1 cellular context compared by ENCODE assay signal in the genomic region with DNA sequence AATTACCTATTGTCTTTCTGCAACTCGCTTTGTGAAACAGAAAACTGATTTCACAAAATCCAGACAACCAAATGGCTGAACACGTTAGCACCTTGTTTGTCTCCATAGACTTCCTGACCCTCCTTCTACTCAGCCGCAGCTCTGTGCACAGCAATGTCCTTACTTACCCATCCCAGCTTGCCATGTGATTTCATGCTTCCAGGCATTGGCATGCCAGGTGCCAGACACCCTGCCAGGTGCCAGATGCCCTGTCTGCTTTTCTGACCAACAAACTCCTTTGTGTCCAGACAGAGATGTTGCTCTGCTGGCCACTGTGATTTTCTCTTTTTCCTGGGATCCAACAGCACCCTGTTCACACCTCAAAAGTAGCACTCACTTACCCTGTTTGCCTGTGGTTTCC.
TF ChIP-seq lines count a peak whose summit lies in the region.

No MANE protein-coding gene starts in this region.

TF ChIP-seq in K562, 482 proteins besides CTCF, POLR2A, EP300 and RAD21:
- TF ChIP-seq, protein P1, sequence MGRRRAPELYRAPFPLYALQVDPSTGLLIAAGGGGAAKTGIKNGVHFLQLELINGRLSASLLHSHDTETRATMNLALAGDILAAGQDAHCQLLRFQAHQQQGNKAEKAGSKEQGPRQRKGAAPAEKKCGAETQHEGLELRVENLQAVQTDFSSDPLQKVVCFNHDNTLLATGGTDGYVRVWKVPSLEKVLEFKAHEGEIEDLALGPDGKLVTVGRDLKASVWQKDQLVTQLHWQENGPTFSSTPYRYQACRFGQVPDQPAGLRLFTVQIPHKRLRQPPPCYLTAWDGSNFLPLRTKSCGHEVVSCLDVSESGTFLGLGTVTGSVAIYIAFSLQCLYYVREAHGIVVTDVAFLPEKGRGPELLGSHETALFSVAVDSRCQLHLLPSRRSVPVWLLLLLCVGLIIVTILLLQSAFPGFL (CRISPR knock-in tag; IDR thresholded peaks at IDR 0.05): no peak
- TF ChIP-seq SRSF3 (IDR thresholded peaks at IDR 0.05; ENCODE audit: insufficient read depth, low read length) (no peak), MYC (IDR thresholded peaks at IDR 0.05; ENCODE audit: low read depth, low read length) (no peak), MYC (CRISPR knock-in tag; IDR thresholded peaks at IDR 0.05; ENCODE audit: borderline replicate concordance, low read depth) (no peak), SPI1 (IDR thresholded peaks at IDR 0.05; ENCODE audit: borderline replicate concordance, low read depth, low read length) (no peak), ATF4 (CRISPR knock-in tag; IDR thresholded peaks at IDR 0.05) (no peak), RERE (CRISPR knock-in tag; IDR thresholded peaks at IDR 0.05; ENCODE audit: borderline replicate concordance) (no peak), PTBP1 (IDR thresholded peaks at IDR 0.05; ENCODE audit: low read depth, low read length) (no peak), JUND (IDR thresholded peaks at IDR 0.05; ENCODE audit: borderline replicate concordance, low read depth, low read length) (no peak), JUND (tag; IDR thresholded peaks at IDR 0.05; ENCODE audit: borderline replicate concordance, low read depth, low read length) (no peak), NCOR1 (IDR thresholded peaks at IDR 0.05) (no peak), ZNF408 (CRISPR knock-in tag; IDR thresholded peaks at IDR 0.05; ENCODE audit: low read depth) (no peak), EWSR1 (IDR thresholded peaks at IDR 0.05; ENCODE audit: borderline replicate concordance, low read depth, partially characterized antibody) (no peak), BCL6 (CRISPR knock-in tag; IDR thresholded peaks at IDR 0.05) (no peak), ZFX (CRISPR knock-in tag; IDR thresholded peaks at IDR 0.05) (no peak), SAP30 (IDR thresholded peaks at IDR 0.05; ENCODE audit: borderline replicate concordance, insufficient read depth, low read depth, low read length, poor library complexity, severe bottlenecking) (no peak), MECOM (CRISPR knock-in tag; IDR thresholded peaks at IDR 0.05) (no peak), RBM15 (IDR thresholded peaks at IDR 0.05; ENCODE audit: insufficient read depth, low read length) (no peak)
- TF ChIP-seq, protein P2, sequence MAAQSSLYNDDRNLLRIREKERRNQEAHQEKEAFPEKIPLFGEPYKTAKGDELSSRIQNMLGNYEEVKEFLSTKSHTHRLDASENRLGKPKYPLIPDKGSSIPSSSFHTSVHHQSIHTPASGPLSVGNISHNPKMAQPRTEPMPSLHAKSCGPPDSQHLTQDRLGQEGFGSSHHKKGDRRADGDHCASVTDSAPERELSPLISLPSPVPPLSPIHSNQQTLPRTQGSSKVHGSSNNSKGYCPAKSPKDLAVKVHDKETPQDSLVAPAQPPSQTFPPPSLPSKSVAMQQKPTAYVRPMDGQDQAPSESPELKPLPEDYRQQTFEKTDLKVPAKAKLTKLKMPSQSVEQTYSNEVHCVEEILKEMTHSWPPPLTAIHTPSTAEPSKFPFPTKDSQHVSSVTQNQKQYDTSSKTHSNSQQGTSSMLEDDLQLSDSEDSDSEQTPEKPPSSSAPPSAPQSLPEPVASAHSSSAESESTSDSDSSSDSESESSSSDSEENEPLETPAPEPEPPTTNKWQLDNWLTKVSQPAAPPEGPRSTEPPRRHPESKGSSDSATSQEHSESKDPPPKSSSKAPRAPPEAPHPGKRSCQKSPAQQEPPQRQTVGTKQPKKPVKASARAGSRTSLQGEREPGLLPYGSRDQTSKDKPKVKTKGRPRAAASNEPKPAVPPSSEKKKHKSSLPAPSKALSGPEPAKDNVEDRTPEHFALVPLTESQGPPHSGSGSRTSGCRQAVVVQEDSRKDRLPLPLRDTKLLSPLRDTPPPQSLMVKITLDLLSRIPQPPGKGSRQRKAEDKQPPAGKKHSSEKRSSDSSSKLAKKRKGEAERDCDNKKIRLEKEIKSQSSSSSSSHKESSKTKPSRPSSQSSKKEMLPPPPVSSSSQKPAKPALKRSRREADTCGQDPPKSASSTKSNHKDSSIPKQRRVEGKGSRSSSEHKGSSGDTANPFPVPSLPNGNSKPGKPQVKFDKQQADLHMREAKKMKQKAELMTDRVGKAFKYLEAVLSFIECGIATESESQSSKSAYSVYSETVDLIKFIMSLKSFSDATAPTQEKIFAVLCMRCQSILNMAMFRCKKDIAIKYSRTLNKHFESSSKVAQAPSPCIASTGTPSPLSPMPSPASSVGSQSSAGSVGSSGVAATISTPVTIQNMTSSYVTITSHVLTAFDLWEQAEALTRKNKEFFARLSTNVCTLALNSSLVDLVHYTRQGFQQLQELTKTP (IDR thresholded peaks at IDR 0.05; ENCODE audit: low read depth in 1 of 2, partially characterized antibody in 2 of 2): no peak
